ENCODE assay signal across 19 cellular contexts in genomic region chr5:120160120-120160895, GRCh38.
DNase-seq lines count a peak whose midpoint lies in the region; ATAC-seq and TF ChIP-seq lines count a peak whose summit lies in the region.
"Had no signal": no experiment of that assay in that cellular context is flagged by ENCODE, and none has a peak within 500 bp of the region (broad histone marks: within the 10 kb centered on the region; RNA-seq: fewer than 3 reads in every experiment).

No MANE protein-coding gene starts in this region.

- in situ Hi-C loops in KBM-7 (cut with MboI; ENCODE audit: low pct_unique_long_range_greater_than_20kb, low sequenced_read_pairs), result no loop called here

- H3K4me3 ChIP-seq in adipocyte (ENCODE audit: low read length) (no peak overlapping the region), suprapubic skin (no peak overlapping the region)
- H3K4me3 ChIP-seq: cardiac muscle cell, lower lobe of right lung, right atrium auricular region, thyroid gland had no signal

- H3K9me3 ChIP-seq in adipocyte (ENCODE audit: control insufficient read depth, low read length) (no peaks in the 10 kb centered on the region), suprapubic skin (no peaks in the 10 kb centered on the region)
- H3K9me3 ChIP-seq: lower lobe of right lung, right atrium auricular region, thyroid gland had no signal

- TF ChIP-seq EP300 in suprapubic skin (IDR thresholded peaks at IDR 0.05), result no peak

- H3K36me3 ChIP-seq in adipocyte (ENCODE audit: control insufficient read depth, insufficient read depth, low read length, severe bottlenecking) (no peaks in the 10 kb centered on the region), suprapubic skin (no peaks in the 10 kb centered on the region)
- H3K36me3 ChIP-seq: cardiac muscle cell, lower lobe of right lung, right atrium auricular region, thyroid gland had no signal

- no peak overlapping the region for H3K9ac ChIP-seq in adipocyte (ENCODE audit: low read length)

- WGBS in suprapubic skin, result 74% methylated on average over 4 of the region's 4 CpGs

- TF ChIP-seq POLR2A in suprapubic skin (IDR thresholded peaks at IDR 0.05), result no peak

- H3K27me3 ChIP-seq in adipocyte (replicated peaks; ENCODE audit: control insufficient read depth, insufficient read depth, low read length) (no peaks in the 10 kb centered on the region), foreskin keratinocyte (no peaks in the 10 kb centered on the region), suprapubic skin (no peaks in the 10 kb centered on the region)
- H3K27me3 ChIP-seq: cardiac muscle cell, right atrium auricular region, thyroid gland had no signal

- H3K27ac ChIP-seq in foreskin keratinocyte, result no peak overlapping the region
- H3K27ac ChIP-seq in suprapubic skin, result no peak overlapping the region
- H3K27ac ChIP-seq: cardiac muscle cell, lower lobe of right lung, right atrium auricular region, thyroid gland had no signal

- H3K4me1 ChIP-seq in adipocyte (ENCODE audit: control insufficient read depth, insufficient read depth, low read length) (peaks cover 11% of the 10 kb centered on the region), foreskin keratinocyte (no peaks in the 10 kb centered on the region), suprapubic skin (no peaks in the 10 kb centered on the region)
- H3K4me1 ChIP-seq: lower lobe of right lung, right atrium auricular region, thyroid gland had no signal

- no peak for TF ChIP-seq CTCF in foreskin keratinocyte (conservative IDR thresholded peaks at IDR 0.05)
- TF ChIP-seq CTCF in suprapubic skin (IDR thresholded peaks at IDR 0.05), result no peak

- ATAC-seq in foreskin keratinocyte, result no peak
- ATAC-seq in GM21381 (IDR thresholded peaks at IDR 0.05; ENCODE audit: unreplicated experiment), result no peak
- ATAC-seq: lower lobe of right lung; natural killer cell treated with Interleukin-12 subunit alpha and Interleukin-12 subunit beta and Interleukin-15 and Interleukin-18, amount 100 ng/mL, for 72 hours; T-cell had no signal

- DNase-seq in AG08396 (ENCODE audit: low spot score), result peak; percentile 10
- DNase-seq in M059J (ENCODE audit: low read depth), result peak; percentile 65
- peak; percentile 39 for DNase-seq in adipocyte (ENCODE audit: low read depth)
- peak; percentile 56 to 71 for DNase-seq in foreskin keratinocyte
- DNase-seq in suprapubic skin (ENCODE audit: low spot score in 2 of 2), result no peak
- DNase-seq in KBM-7, result no peak
- no peak for DNase-seq in T1000 (lab: John Stamatoyannopoulos, UW)
- DNase-seq: activated CD4-positive, CD25-positive, alpha-beta regulatory T cell; activated naive CD4-positive, alpha-beta T cell; lower lobe of right lung; NCI-H146; NCI-H526 treated with DMSO at 0.1 percent for 48 hours; stimulated activated CD4-positive, alpha-beta T cell treated with anti-CD3 and anti-CD28 coated beads, Interleukin-4, amount 100 ng/mL, for 1 hour; T-cell; thyroid gland had no signal

Comparison
In these comparisons a context has a peak if more than half of its experiments do, and no peak if none do; other contexts are left out.
1. DNase-seq: peak in AG08396 (single experiment), M059J (single experiment), adipocyte (single experiment) and foreskin keratinocyte (2 of 2); none in suprapubic skin (0 of 2), KBM-7 (single experiment) and T1000 (single experiment).